7 cellular contexts compared by ENCODE assay signal in genomic region chr4:186144596-186145569, GRCh38. TPM values are rescaled to one million over a fixed set of nuclear protein-coding genes. Genes with fewer than 3 reads are reported as not detected.
DNase-seq lines count a peak whose midpoint lies in the region; ATAC-seq, FAIRE-seq and TF ChIP-seq lines count a peak whose summit lies in the region.

No MANE protein-coding gene starts in this region.

- no peaks in the 10 kb centered on the region for H3K36me3 Mint-ChIP-seq in astrocyte (ENCODE audit: low read depth, unreplicated experiment)

- H3K36me3 ChIP-seq in astrocyte (ENCODE audit: insufficient read depth, low read length) (no peaks in the 10 kb centered on the region), psoas muscle (ENCODE audit: insufficient read depth in 1 of 2, low read depth in 1 of 2) (no peaks in the 10 kb centered on the region)

- peak; percentile 29 for FAIRE-seq in astrocyte (lab: Jason Lieb, UNC)

- H3K4me2 ChIP-seq in astrocyte (ENCODE audit: low read length): peak overlapping the region; percentile 89

- H3K4me3 ChIP-seq in GM12864 (ENCODE audit: low read depth, low read length) (peak overlapping the region; percentile 43), astrocyte (ENCODE audit: insufficient read depth, low read depth, low read length) (peak overlapping the region; percentile 66), psoas muscle (peak overlapping the region; percentile 71)

- H3K9me3 Mint-ChIP-seq in astrocyte (ENCODE audit: unreplicated experiment): no peaks in the 10 kb centered on the region

- H3K4me1 ChIP-seq in astrocyte (ENCODE audit: insufficient read depth, low read length) (peaks cover 4% of the 10 kb centered on the region), psoas muscle (no peaks in the 10 kb centered on the region)

- H2AFZ ChIP-seq in astrocyte (ENCODE audit: low read depth, low read length): peak overlapping the region; percentile 89

- no peaks in the 10 kb centered on the region for H4K20me1 ChIP-seq in astrocyte (ENCODE audit: insufficient read depth, low read length)

- ATAC-seq in GM21786 (IDR thresholded peaks at IDR 0.05; ENCODE audit: unreplicated experiment) (peak; percentile 33), psoas muscle (peak; percentile 74 to 83 (median 77)), HG03025 (IDR thresholded peaks at IDR 0.05; ENCODE audit: low FRiP score, unreplicated experiment) (no peak)

- intact Hi-C loops in psoas muscle (cut with DNase I): no loop called here

- DNase-seq in GM12864 (ENCODE audit: low read depth): no peak
- DNase-seq in NCI-H1092 treated with DMSO at 0.1 percent for 48 hours (lab: John Stamatoyannopoulos, UW): peak; percentile 58
- DNase-seq in astrocyte (ENCODE audit: low read depth): peak; percentile 62
- DNase-seq in hypothalamus (lab: John Stamatoyannopoulos, UW): peak in 44 of 51 donors; percentile 11 to 84 (median 50)
- peak; percentile 71 to 74 for DNase-seq in psoas muscle

- H3K9me3 ChIP-seq in astrocyte (ENCODE audit: insufficient read depth, low read depth, low read length) (no peaks in the 10 kb centered on the region), psoas muscle (no peaks in the 10 kb centered on the region)

- peaks cover 24% of the 10 kb centered on the region for H3K27me3 Mint-ChIP-seq in astrocyte (ENCODE audit: low read depth, unreplicated experiment)

- peak overlapping the region; percentile 90 for H3K4me3 Mint-ChIP-seq in astrocyte (ENCODE audit: unreplicated experiment)

- peak overlapping the region; percentile 72 for H3K9ac ChIP-seq in astrocyte (ENCODE audit: low read length)

- H3K4me1 Mint-ChIP-seq in astrocyte (ENCODE audit: low read depth, unreplicated experiment): no peaks in the 10 kb centered on the region

- WGBS in psoas muscle, 3 donors: 0 to 1% (median 0%) methylated on average over 32 to 105 of the region's 108 CpGs

- H3K27ac ChIP-seq in astrocyte (ENCODE audit: low read depth, low read length): peak overlapping the region; percentile 38
- peak overlapping the region; percentile 67 for H3K27ac ChIP-seq in psoas muscle

- no peak overlapping the region for H3K27ac Mint-ChIP-seq in astrocyte (ENCODE audit: unreplicated experiment)

- no peaks in the 10 kb centered on the region for H3K79me2 ChIP-seq in astrocyte (ENCODE audit: insufficient read depth, low read length)

- H3K27me3 ChIP-seq in astrocyte (ENCODE audit: insufficient read depth, low read length) (no peaks in the 10 kb centered on the region), psoas muscle (ENCODE audit: insufficient read depth in 3 of 3, low read length in 2 of 3) (no peaks in the 10 kb centered on the region)

- TF ChIP-seq CTCF in GM12864 (IDR thresholded peaks at IDR 0.05; ENCODE audit: low read depth, low read length, missing control alignments) (no peak), astrocyte (IDR thresholded peaks at IDR 0.05; ENCODE audit: insufficient read depth, low read depth, low read length) (no peak), psoas muscle (IDR thresholded peaks at IDR 0.05) (no peak)

RNA-seq across cellular contexts. Expression of gene FAM149A, which starts 40.4 kb away (rescaled TPM):
- total RNA-seq in astrocyte (1.2 and 1.7 TPM in 2 replicates), psoas muscle (1 to 10 TPM; 3.3 to 9.0 (median 7.8) TPM)
- 1 to 10 TPM; 1.0 to 5.8 (median 3.4) TPM for polyA plus RNA-seq in psoas muscle

RNA-seq across cellular contexts. Expression of gene CYP4V2, which starts 46.5 kb away (rescaled TPM):
- 9.1 and 10.3 TPM in 2 replicates for total RNA-seq in astrocyte
- total RNA-seq in psoas muscle: 1 to 10 TPM; 3.9 to 6.8 (median 4.8) TPM
- 1 to 10 TPM; 2.6 to 5.1 (median 5.0) TPM for polyA plus RNA-seq in psoas muscle
